19 cellular contexts compared by ENCODE assay signal in the genomic region with DNA sequence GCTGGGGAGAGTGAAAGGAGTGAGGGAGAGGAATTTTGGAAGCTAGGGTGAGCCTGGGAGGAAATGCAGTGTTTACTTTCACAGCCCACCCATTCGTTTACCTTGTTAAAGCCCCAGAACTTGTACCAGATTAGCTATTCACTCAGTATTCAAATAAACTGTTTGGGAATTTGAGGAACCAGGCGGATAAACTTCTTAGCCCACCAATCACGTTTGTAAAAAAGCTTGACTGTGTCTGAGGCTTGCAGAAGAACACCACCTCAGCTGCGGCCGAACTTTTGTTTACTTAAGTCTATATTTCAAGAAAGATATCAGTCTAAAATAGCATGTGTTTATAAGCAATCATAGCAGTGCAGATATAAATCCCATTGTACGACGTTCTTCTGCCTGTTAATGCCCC.
"Had no signal": no experiment of that assay in that cellular context is flagged by ENCODE, and none has a peak within 500 bp of the region (broad histone marks: within the 10 kb centered on the region; RNA-seq: fewer than 3 reads in every experiment).

No MANE protein-coding gene starts in this region.

- H3K27ac ChIP-seq: WERI-Rb-1 had no signal

- H3K27me3 Mint-ChIP-seq: memory B cell; stimulated activated memory B cell treated with anti-CD40 and anti-IgM and Interleukin-4, amounts not matched to agents 10 μg/mL and 1 μg/mL and 100 μg/mL, for 72 hours had no signal

- H3K27ac Mint-ChIP-seq: activated CD4-positive, alpha-beta memory T cell treated with anti-CD3 and anti-CD28 coated beads, Interleukin-2, amount 10 ng/mL, durations not matched to agents 7 days and 5 days; activated CD4-positive, alpha-beta T cell treated with anti-CD3 and anti-CD28 coated beads for 36 hours; activated T-cell treated with anti-CD3 and anti-CD28 coated beads, Interleukin-2, amount 50 U/mL, for 24 hours; memory B cell; natural killer cell; stimulated activated memory B cell treated with anti-CD40 and anti-IgM and Interleukin-4, amounts not matched to agents 10 μg/mL and 1 μg/mL and 100 μg/mL, for 72 hours had no signal

- H3K36me3 Mint-ChIP-seq: memory B cell; natural killer cell; stimulated activated memory B cell treated with anti-CD40 and anti-IgM and Interleukin-4, amounts not matched to agents 10 μg/mL and 1 μg/mL and 100 μg/mL, for 72 hours had no signal

- FAIRE-seq: colon, kidney had no signal

- H3K4me3 Mint-ChIP-seq: activated CD4-positive, alpha-beta memory T cell treated with anti-CD3 and anti-CD28 coated beads, Interleukin-2, amount 10 ng/mL, durations not matched to agents 7 days and 5 days; activated CD4-positive, alpha-beta T cell treated with anti-CD3 and anti-CD28 coated beads for 36 hours; activated T-cell treated with anti-CD3 and anti-CD28 coated beads, Interleukin-2, amount 50 U/mL, for 24 hours; memory B cell; natural killer cell; stimulated activated memory B cell treated with anti-CD40 and anti-IgM and Interleukin-4, amounts not matched to agents 10 μg/mL and 1 μg/mL and 100 μg/mL, for 72 hours had no signal

- ATAC-seq: activated CD4-positive, alpha-beta T cell treated with anti-CD3 and anti-CD28 coated beads for 36 hours; esophagus mucosa; left ventricle myocardium superior; natural killer cell; SK-N-SH treated with all-trans-retinoic acid at 6 μM for 48 hours; stimulated activated memory B cell treated with anti-CD40 and anti-IgM and Interleukin-4, amounts not matched to agents 10 μg/mL and 1 μg/mL and 100 μg/mL, for 72 hours had no signal

- H3K9me3 Mint-ChIP-seq: activated CD4-positive, alpha-beta memory T cell treated with anti-CD3 and anti-CD28 coated beads, Interleukin-2, amount 10 ng/mL, durations not matched to agents 7 days and 5 days; activated T-cell treated with anti-CD3 and anti-CD28 coated beads, Interleukin-2, amount 50 U/mL, for 24 hours; memory B cell; natural killer cell; stimulated activated memory B cell treated with anti-CD40 and anti-IgM and Interleukin-4, amounts not matched to agents 10 μg/mL and 1 μg/mL and 100 μg/mL, for 72 hours had no signal

- DNase-seq: activated CD4-positive, alpha-beta memory T cell treated with anti-CD3 and anti-CD28 coated beads, Interleukin-2, amount 10 ng/mL, durations not matched to agents 7 days and 5 days; activated CD4-positive, alpha-beta T cell treated with anti-CD3 and anti-CD28 coated beads for 36 hours; activated naive CD4-positive, alpha-beta T cell treated with anti-CD3 and anti-CD28 coated beads, Interleukin-2, amount 50 U/mL, for 16 hours; activated T-cell treated with anti-CD3 and anti-CD28 coated beads, Interleukin-2, amount 50 U/mL, for 24 hours; amniotic stem cell; hippocampal formation; kidney; left ventricle myocardium superior; natural killer cell; stimulated activated CD4-positive, alpha-beta T cell treated with anti-CD3 and anti-CD28 coated beads, Interleukin-12 subunit alpha, Interleukin-12 subunit beta, amount 100 ng/mL, for 4 hours; stimulated activated CD4-positive, alpha-beta T cell treated with anti-CD3 and anti-CD28 coated beads, Interleukin-2, amount 100 ng/mL, for 24 hours; T-helper 1 cell; trophoblast cell; WERI-Rb-1 had no signal

- H3K36me3 ChIP-seq: WERI-Rb-1 had no signal
